23 cellular contexts compared by ENCODE assay signal in genomic region chr15:63686352-63686751, GRCh38.
"Had no signal": no experiment of that assay in that cellular context is flagged by ENCODE, and none has a peak within 500 bp of the region (broad histone marks: within the 10 kb centered on the region; RNA-seq: fewer than 3 reads in every experiment).

No MANE protein-coding gene starts in this region.

- DNase-seq: Kasumi-1, MM.1S, NCI-H1092 treated with DMSO at 0.1 percent for 48 hours, NCI-H1436, NCI-H187, NCI-H2029, NCI-H2081 treated with DMSO at 0.1 percent for 48 hours, NCI-H2171, NCI-H226, NCI-H446, NCI-H510A, NCI-H524 treated with DMSO at 0.1 percent for 48 hours, NCI-H69, NCI-H774, Right ventricle myocardium superior, RPMI8226, SIG-M5 had no signal

- H3K4me2 ChIP-seq: KMS-11 had no signal

- H3K9me3 ChIP-seq: SJSA1 had no signal

- H3K4me3 ChIP-seq: SJSA1, SK-N-MC had no signal

- FAIRE-seq: HTR-8/SVneo, RCC 7860 had no signal

- H3K27ac ChIP-seq: HL-60, KMS-11, SJSA1, SK-N-MC had no signal

- H3K4me1 ChIP-seq: SJSA1 had no signal

- H3K9ac ChIP-seq: KMS-11 had no signal

- H3K27me3 ChIP-seq: SJSA1 had no signal
